Comparison of ENCODE assay signal across 11 cellular contexts in genomic region chr1:2276803-2277580, GRCh38. TPM values are rescaled to one million over a fixed set of nuclear protein-coding genes. Genes with fewer than 3 reads are reported as not detected.
A peak's percentile ranks its signal among the peaks of the same experiment; 100 is the strongest.
DNase-seq lines count a peak whose midpoint lies in the region; ATAC-seq and TF ChIP-seq lines count a peak whose summit lies in the region.
"Had no signal": no experiment of that assay in that cellular context is flagged by ENCODE, and none has a peak within 500 bp of the region (broad histone marks: within the 10 kb centered on the region; RNA-seq: fewer than 3 reads in every experiment).

No MANE protein-coding gene starts in this region.

- no peak for ATAC-seq in naive B cell (ENCODE audit: low read depth in 2 of 2)

- H3K4me3 ChIP-seq in A673 (ENCODE audit: low read depth, low read length, poor library complexity, severe bottlenecking) (no peak overlapping the region), colonic mucosa (no peak overlapping the region), SJCRH30 (no peak overlapping the region)

- peaks cover 42 to 62% (median 62%) of the 10 kb centered on the region in 3 donors for H3K4me1 Mint-ChIP-seq in naive B cell

- H3K4me1 ChIP-seq in A673 (ENCODE audit: insufficient read depth, low read length, poor library complexity, severe bottlenecking), result peaks cover 35% of the 10 kb centered on the region
- H3K4me1 ChIP-seq in colonic mucosa, result peaks cover 26% of the 10 kb centered on the region
- H3K4me1 ChIP-seq in SJCRH30, result peaks cover 60% of the 10 kb centered on the region

- no peaks in the 10 kb centered on the region for H3K9me3 Mint-ChIP-seq in naive B cell

- no TSS peak for BruUV-seq in A673 (replicated peaks; lab: Mats Ljungman, UMichigan)

- peak overlapping the region in 4 of 6 donors; percentile 44 to 87 (median 68) for H3K27ac Mint-ChIP-seq in naive B cell

- TF ChIP-seq CTCF in A673 (conservative IDR thresholded peaks at IDR 0.05; ENCODE audit: low read depth, low read length) (no peak), colonic mucosa (IDR thresholded peaks at IDR 0.05) (no peak)

- peaks cover 5% of the 10 kb centered on the region for H3K36me3 ChIP-seq in A673 (ENCODE audit: insufficient read depth, low read length, poor library complexity, severe bottlenecking)
- H3K36me3 ChIP-seq in KOPT-K1 (ENCODE audit: insufficient read depth, low read length), result no peaks in the 10 kb centered on the region
- H3K36me3 ChIP-seq in colonic mucosa, result no peaks in the 10 kb centered on the region
- no peaks in the 10 kb centered on the region for H3K36me3 ChIP-seq in SJCRH30

- CTCF ChIA-PET in A673 (lab: Charles Lee), result interaction anchor here (0.6 kb wide), 1 partner anchor 81 kb away, joined by 5 read pairs; no protein-coding TSS in a partner anchor

- DNase-seq in A673 (ENCODE audit: low spot score) (no peak), colonic mucosa (no peak), naive B cell (no peak), NCI-H1436 treated with DMSO at 0.1 percent for 48 hours (lab: John Stamatoyannopoulos, UW) (no peak), SJCRH30 (no peak), retina (no peak)
- DNase-seq in activated effector memory CD4-positive, alpha-beta T cell treated with Interleukin-2 at 50 U/mL for 16 hours, result no peak
- DNase-seq: effector memory CD4-positive, alpha-beta T cell; NCI-H2029 had no signal

- H3K4me3 Mint-ChIP-seq in naive B cell, result peak overlapping the region in 2 of 8 donors; percentile 10 to 73

- H3K9me3 ChIP-seq in A673 (ENCODE audit: low read depth, low read length, poor library complexity, severe bottlenecking) (no peaks in the 10 kb centered on the region), KOPT-K1 (ENCODE audit: insufficient read depth, low read length, poor library complexity, severe bottlenecking) (peaks cover 7% of the 10 kb centered on the region), colonic mucosa (no peaks in the 10 kb centered on the region), SJCRH30 (replicated peaks) (no peaks in the 10 kb centered on the region)

- H3K9ac ChIP-seq in colonic mucosa (ENCODE audit: low read depth in 2 of 2, low read length in 2 of 2), result no peak overlapping the region

- H3K27ac ChIP-seq in A673 (ENCODE audit: low read depth, low read length, poor library complexity, severe bottlenecking), result peak overlapping the region; percentile 71
- peak overlapping the region; percentile 41 for H3K27ac ChIP-seq in KOPT-K1 (ENCODE audit: low read depth, low read length, poor library complexity, severe bottlenecking)
- peak overlapping the region; percentile 44 for H3K27ac ChIP-seq in colonic mucosa
- no peak overlapping the region for H3K27ac ChIP-seq in SJCRH30
- H3K27ac ChIP-seq: C4-2B had no signal

- POLR2A ChIA-PET in A673 (lab: Charles Lee; ENCODE audit: low non-redundant PET), result no interaction called here

- no peaks in the 10 kb centered on the region for H3K27me3 ChIP-seq in A673 (replicated peaks; ENCODE audit: insufficient read depth, low read depth, low read length, poor library complexity)
- H3K27me3 ChIP-seq in colonic mucosa, result no peaks in the 10 kb centered on the region
- no peaks in the 10 kb centered on the region for H3K27me3 ChIP-seq in SJCRH30

- H3K27me3 Mint-ChIP-seq in naive B cell, result no peaks in the 10 kb centered on the region

- intact Hi-C loops in A673 (cut with micrococcal nuclease; ENCODE audit: unreplicated experiment), result no loop called here
- intact Hi-C loops in colonic mucosa (cut with DNase I), result no loop called here

- H3K36me3 Mint-ChIP-seq in naive B cell, result peaks cover 0 to 5% of the 10 kb centered on the region in 2 donors

RNA-seq across cellular contexts. Expression of gene SKI, which starts 48.9 kb away (rescaled TPM):
- 84.9 and 88.1 TPM in 2 replicates for total RNA-seq in A673 (2021)
- total RNA-seq in colonic mucosa, result 10 to 100 TPM; 31.0 to 36.1 TPM
- 1 to 10 TPM in 1 of 6 donors, under 1 TPM in 4, not detected in 1; 0.26 to 1.3 (median 0.52) TPM for polyA plus RNA-seq in naive B cell (ENCODE audit: low read depth in 6 of 6)
- 12.8 and 13.1 TPM in 2 replicates for total RNA-seq in SJCRH30 (2014; rRNA removed; shearing (Covaris generic))
